Comparison of ENCODE assay signal across 27 cellular contexts in the genomic region with DNA sequence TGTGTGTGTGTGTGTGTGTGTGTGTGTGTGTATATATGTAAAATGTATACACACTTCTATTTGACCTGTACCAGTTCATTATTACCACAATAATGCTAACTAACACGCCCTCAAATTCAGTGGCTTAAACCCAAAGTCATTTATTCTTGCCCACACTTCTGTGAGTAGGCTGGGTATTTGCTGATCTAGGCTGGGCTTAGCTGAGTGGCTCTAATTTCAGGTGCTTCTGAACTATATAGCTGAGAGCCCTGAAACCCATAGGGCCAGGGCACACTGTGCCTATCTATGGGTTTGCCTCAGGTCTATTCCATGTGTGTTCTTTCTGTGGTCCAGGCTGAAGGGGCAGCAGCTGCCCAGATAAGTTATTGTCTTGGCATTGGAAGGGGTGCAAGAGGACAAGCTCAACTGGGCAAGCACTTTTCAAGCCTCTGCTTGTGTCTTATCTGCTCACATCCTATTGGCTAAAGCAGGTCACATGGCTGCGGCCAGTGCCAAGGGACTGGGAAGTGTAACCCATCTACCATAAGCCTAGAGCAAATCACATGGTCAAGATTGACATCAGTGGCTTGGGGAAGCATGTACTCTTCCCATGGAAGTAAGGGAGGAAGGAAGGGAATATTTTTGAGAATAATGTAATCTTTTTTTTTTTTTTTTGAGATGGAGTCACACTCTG.
DNase-seq lines count a peak whose midpoint lies in the region; ATAC-seq and TF ChIP-seq lines count a peak whose summit lies in the region.
"Had no signal": no experiment of that assay in that cellular context is flagged by ENCODE, and none has a peak within 500 bp of the region (broad histone marks: within the 10 kb centered on the region; RNA-seq: fewer than 3 reads in every experiment).

No MANE protein-coding gene starts in this region.

- no peak for TF ChIP-seq CTCF in IMR-90 (conservative IDR thresholded peaks at IDR 0.05; ENCODE audit: low read depth, low read length)

- H3K18ac ChIP-seq in IMR-90 (ENCODE audit: low read depth, low read length) (no peak overlapping the region), neuronal stem cell (ENCODE audit: low read length) (peak overlapping the region; percentile 65)

- H3K27ac Mint-ChIP-seq in activated CD4-positive, alpha-beta T cell treated with anti-CD3 and anti-CD28 coated beads for 36 hours, result peak overlapping the region; percentile 5
- peak overlapping the region; percentile 82 for H3K27ac Mint-ChIP-seq in T-helper 2 cell treated with Interferon-gamma antibody and Interleukin-4, amounts not matched to agents 5 μg/mL and 100 μg/mL, for 36 hours
- H3K27ac Mint-ChIP-seq: CD8-positive, alpha-beta T cell had no signal

- H3K4me1 ChIP-seq in IMR-90 (ENCODE audit: control insufficient read depth, insufficient read depth, low read length), result no peaks in the 10 kb centered on the region; the same call in 1 of the 2 replicates
- no peaks in the 10 kb centered on the region for H3K4me1 ChIP-seq in neuronal stem cell (ENCODE audit: control insufficient read depth in 2 of 2, insufficient read depth in 1 of 2, low read depth in 1 of 2, low read length in 2 of 2)
- H3K4me1 ChIP-seq: A549, SJSA1 had no signal

- no CpG with 5 or more reads among the region's 2 CpGs for WGBS in IMR-90 (ENCODE audit: extremely low coverage in 2 of 2, insufficient read length in 1 of 2), 2 experiments
- WGBS in neuronal stem cell (ENCODE audit: extremely low coverage in 2 of 2, insufficient read length in 2 of 2, insufficient replicate concordance in 1 of 2), 2 donors, result no CpG with 5 or more reads among the region's 2 CpGs

- H3K27me3 Mint-ChIP-seq in activated CD4-positive, alpha-beta T cell treated with anti-CD3 and anti-CD28 coated beads for 36 hours, result no peaks in the 10 kb centered on the region
- no peaks in the 10 kb centered on the region for H3K27me3 Mint-ChIP-seq in T-helper 2 cell treated with Interferon-gamma antibody and Interleukin-4, amounts not matched to agents 5 μg/mL and 100 μg/mL, for 36 hours (ENCODE audit: low read depth)

- no peaks in the 10 kb centered on the region for H3K27me3 ChIP-seq in IMR-90 (ENCODE audit: control insufficient read depth, insufficient read depth, low read length)
- no peaks in the 10 kb centered on the region for H3K27me3 ChIP-seq in neuronal stem cell (ENCODE audit: control insufficient read depth in 3 of 3, insufficient read depth in 3 of 3, low read depth in 1 of 3, low read length in 3 of 3)
- no peaks in the 10 kb centered on the region for H3K27me3 ChIP-seq in H7 (ENCODE audit: control insufficient read depth, insufficient read depth, low read length)
- H3K27me3 ChIP-seq: right atrium auricular region, SJSA1 had no signal

- H3K4me3 ChIP-seq in IMR-90 (ENCODE audit: insufficient read depth, low read depth, low read length) (no peak overlapping the region), neuronal stem cell (ENCODE audit: low read length in 2 of 2) (no peak overlapping the region), H7 (ENCODE audit: insufficient read depth, low read depth, low read length) (no peak overlapping the region)
- H3K4me3 ChIP-seq: A549, right atrium auricular region, SJSA1, thoracic aorta had no signal

- no peak for DNase-seq in activated CD4-positive, alpha-beta T cell treated with anti-CD3 and anti-CD28 coated beads for 36 hours
- DNase-seq in activated CD4-positive, alpha-beta T cell treated with anti-CD3 and anti-CD28 coated beads, Interleukin-2, amount 50 U/mL, for 48 hours, result no peak
- DNase-seq in IMR-90 (no peak), neuronal stem cell (ENCODE audit: low spot score) (no peak), H7 (no peak)
- DNase-seq in T-helper 2 cell treated with Interferon-gamma antibody and Interleukin-4, amounts not matched to agents 5 μg/mL and 100 μg/mL, for 36 hours (ENCODE audit: low spot score), result no peak
- DNase-seq in stimulated activated CD8-positive, alpha-beta memory T cell treated with anti-CD3 and anti-CD28 coated beads, Interleukin-4, amount 100 ng/mL, for 48 hours, result no peak
- DNase-seq: AML-193; CD8-positive, alpha-beta T cell; central memory CD4-positive, alpha-beta T cell; effector memory CD8-positive, alpha-beta T cell; H9; Kasumi-1; mesenchymal stem cell; MV-4-11; NCI-H1436; NCI-H2081 treated with DMSO at 0.1 percent for 48 hours; NCI-H226; stimulated activated naive CD8-positive, alpha-beta T cell treated with anti-CD3 and anti-CD28 coated beads, Interleukin-15, Interleukin-2, amounts not matched to agents 100 U/mL and 50 U/mL, for 24 hours had no signal

- CTCF ChIA-PET in activated CD4-positive, alpha-beta T cell treated with anti-CD3 and anti-CD28 coated beads for 36 hours (lab: Charles Lee), result interaction anchor here (1.0 to 2.3 kb wide), 5 partner anchors 11 to 338 kb away, joined by 5 to 8 read pairs (median 6); no protein-coding TSS in a partner anchor
- CTCF ChIA-PET in IMR-90 (lab: Yijun Ruan, JAX), result no interaction called here

- intact Hi-C loops in activated CD4-positive, alpha-beta T cell treated with anti-CD3 and anti-CD28 coated beads for 36 hours (cut with DNase I, micrococcal nuclease), result loop anchor here (2.0 kb wide), 3 partner anchors 31 to 129 kb away; no protein-coding TSS in a partner anchor
- intact Hi-C loops in IMR-90 (cut with micrococcal nuclease), result no loop called here

- H3K23ac ChIP-seq in IMR-90 (ENCODE audit: low read depth, low read length) (no peak overlapping the region), neuronal stem cell (ENCODE audit: low read depth, low read length, poor library complexity) (no peak overlapping the region)

- no peak overlapping the region; the same call in 1 of the 2 replicates for H2BK20ac ChIP-seq in IMR-90 (ENCODE audit: low read depth, low read length)

- H2AK9ac ChIP-seq in IMR-90 (replicated peaks; ENCODE audit: low read depth, low read length, poor library complexity), result no peak overlapping the region

- no peak overlapping the region for H3K56ac ChIP-seq in IMR-90 (ENCODE audit: extremely low read depth, insufficient read depth, low read length)

- no peaks in the 10 kb centered on the region for H4K20me1 ChIP-seq in IMR-90 (ENCODE audit: insufficient read depth, low read length)

- H4K91ac ChIP-seq in IMR-90 (ENCODE audit: insufficient read depth, low read depth, low read length), result no peak overlapping the region
- no peak overlapping the region for H4K91ac ChIP-seq in neuronal stem cell (ENCODE audit: low read depth, low read length, poor library complexity)

- no peak for TF ChIP-seq RAD21 in IMR-90 (IDR thresholded peaks at IDR 0.05; ENCODE audit: low read length)

- H3K9me1 ChIP-seq in IMR-90 (ENCODE audit: insufficient read depth, low read length), result peaks cover 17% of the 10 kb centered on the region

- no peak for TF ChIP-seq POLR2A in IMR-90 (IDR thresholded peaks at IDR 0.05; ENCODE audit: low read depth, low read length)

- no peak overlapping the region for H3K4me3 Mint-ChIP-seq in activated CD4-positive, alpha-beta T cell treated with anti-CD3 and anti-CD28 coated beads for 36 hours
- peak overlapping the region; percentile 45 for H3K4me3 Mint-ChIP-seq in T-helper 2 cell treated with Interferon-gamma antibody and Interleukin-4, amounts not matched to agents 5 μg/mL and 100 μg/mL, for 36 hours
- H3K4me3 Mint-ChIP-seq: CD8-positive, alpha-beta T cell; H9; neural crest cell had no signal

- H2BK15ac ChIP-seq in IMR-90 (ENCODE audit: low read depth, low read length) (no peak overlapping the region), neuronal stem cell (ENCODE audit: low read length) (no peak overlapping the region)

- no TSS peak for BruUV-seq in IMR-90 (replicated peaks; lab: Mats Ljungman, UMichigan)

- dilution Hi-C loops in IMR-90 (cut with HindIII; ENCODE audit: low sequenced_read_pairs, unreplicated experiment), result no loop called here

- in situ Hi-C loops in IMR-90 (cut with MboI; ENCODE audit: low sequenced_read_pairs), result no loop called here

- no peaks in the 10 kb centered on the region for H3K9me3 Mint-ChIP-seq in activated CD4-positive, alpha-beta T cell treated with anti-CD3 and anti-CD28 coated beads for 36 hours (ENCODE audit: low read depth)
- peaks cover 2% of the 10 kb centered on the region for H3K9me3 Mint-ChIP-seq in T-helper 2 cell treated with Interferon-gamma antibody and Interleukin-4, amounts not matched to agents 5 μg/mL and 100 μg/mL, for 36 hours
- H3K9me3 Mint-ChIP-seq: CD8-positive, alpha-beta T cell; effector memory CD8-positive, alpha-beta T cell; H9; neural crest cell had no signal

- H3K27ac ChIP-seq in IMR-90 (ENCODE audit: insufficient read depth, low read length) (no peak overlapping the region), neuronal stem cell (replicated peaks; ENCODE audit: low read length) (no peak overlapping the region)
- H3K27ac ChIP-seq: A549, RWPE1, SJSA1, thoracic aorta had no signal

- no peak overlapping the region for H3K4me2 ChIP-seq in IMR-90 (ENCODE audit: low read depth, low read length)
- H3K4me2 ChIP-seq in neuronal stem cell (ENCODE audit: insufficient read depth, low read length, poor library complexity, severe bottlenecking), result no peak overlapping the region
- H3K4me2 ChIP-seq: A549 had no signal

- H2BK5ac ChIP-seq in IMR-90 (ENCODE audit: low read depth, low read length, poor library complexity, severe bottlenecking) (no peak overlapping the region), neuronal stem cell (ENCODE audit: low read length) (no peak overlapping the region)

- H2AK5ac ChIP-seq in IMR-90 (ENCODE audit: low read depth, low read length) (peak overlapping the region; percentile 23; the same call in 1 of the 2 replicates), neuronal stem cell (ENCODE audit: low read depth, low read length) (no peak overlapping the region)

- POLR2A ChIA-PET in activated CD4-positive, alpha-beta T cell treated with anti-CD3 and anti-CD28 coated beads for 36 hours (lab: Charles Lee), result interaction anchor here (0.6 kb wide), 1 partner anchor 8 kb away, joined by 11 read pairs; no protein-coding TSS in a partner anchor
- POLR2A ChIA-PET in IMR-90 (lab: Charles Lee; ENCODE audit: unreplicated experiment), result no interaction called here

- no peak overlapping the region for H4K5ac ChIP-seq in IMR-90 (ENCODE audit: low read depth, low read length)

- H3K9me3 ChIP-seq in IMR-90 (ENCODE audit: control insufficient read depth, insufficient read depth, low read length), result no peaks in the 10 kb centered on the region
- H3K9me3 ChIP-seq in neuronal stem cell (replicated peaks in 1 of 2; ENCODE audit: control insufficient read depth in 2 of 2, insufficient read depth in 1 of 2, low read depth in 1 of 2, low read length in 2 of 2), result no peaks in the 10 kb centered on the region
- H3K9me3 ChIP-seq: A549, right atrium auricular region, SJSA1, thoracic aorta had no signal

- H3K9ac ChIP-seq in IMR-90 (ENCODE audit: low read depth, low read length) (no peak overlapping the region), neuronal stem cell (ENCODE audit: low read depth, low read length, poor library complexity) (no peak overlapping the region)

- H3K4ac ChIP-seq in IMR-90 (ENCODE audit: low read depth, low read length) (no peak overlapping the region), neuronal stem cell (ENCODE audit: low read length) (no peak overlapping the region)

- H3K36me3 Mint-ChIP-seq in activated CD4-positive, alpha-beta T cell treated with anti-CD3 and anti-CD28 coated beads for 36 hours (ENCODE audit: low read depth), result no peaks in the 10 kb centered on the region
- H3K36me3 Mint-ChIP-seq in T-helper 2 cell treated with Interferon-gamma antibody and Interleukin-4, amounts not matched to agents 5 μg/mL and 100 μg/mL, for 36 hours (ENCODE audit: low read depth), result peaks cover 4% of the 10 kb centered on the region
- H3K36me3 Mint-ChIP-seq: CD8-positive, alpha-beta T cell had no signal

- no peak for ATAC-seq in activated CD4-positive, alpha-beta T cell treated with anti-CD3 and anti-CD28 coated beads for 36 hours
- ATAC-seq in IMR-90 (ENCODE audit: low read depth) (no peak), GM21381 (IDR thresholded peaks at IDR 0.05; ENCODE audit: unreplicated experiment) (no peak)
- ATAC-seq: A549; activated CD4-positive, CD25-positive, alpha-beta regulatory T cell treated with anti-CD3 and anti-CD28 coated beads, Interleukin-2, amount 50 U/mL, for 24 hours; CD8-positive, alpha-beta T cell; effector memory CD8-positive, alpha-beta T cell; stimulated activated naive CD8-positive, alpha-beta T cell treated with anti-CD3 and anti-CD28 coated beads, Interleukin-15, Interleukin-2, amounts not matched to agents 100 U/mL and 50 U/mL, for 24 hours had no signal

- H3K14ac ChIP-seq in IMR-90 (replicated peaks; ENCODE audit: low read depth, low read length), result no peak overlapping the region
- no peak overlapping the region for H3K14ac ChIP-seq in neuronal stem cell (ENCODE audit: low read length)

- H2BK12ac ChIP-seq in neuronal stem cell (ENCODE audit: low read length), result no peak overlapping the region

- H2BK120ac ChIP-seq in IMR-90 (ENCODE audit: low read depth, low read length) (no peak overlapping the region), neuronal stem cell (ENCODE audit: low read depth, low read length) (no peak overlapping the region)

- peaks cover 34% of the 10 kb centered on the region for H3K4me1 Mint-ChIP-seq in activated CD4-positive, alpha-beta T cell treated with anti-CD3 and anti-CD28 coated beads for 36 hours
- peaks cover 53% of the 10 kb centered on the region for H3K4me1 Mint-ChIP-seq in T-helper 2 cell treated with Interferon-gamma antibody and Interleukin-4, amounts not matched to agents 5 μg/mL and 100 μg/mL, for 36 hours (ENCODE audit: low read depth)

- H3K36me3 ChIP-seq in IMR-90 (ENCODE audit: control insufficient read depth, insufficient read depth, low read length) (peaks cover 2% of the 10 kb centered on the region; the same call in 1 of the 2 replicates), neuronal stem cell (replicated peaks in 1 of 2; ENCODE audit: control insufficient read depth in 2 of 2, insufficient read depth in 2 of 2, low read length in 2 of 2) (peaks cover 0 to 2% of the 10 kb centered on the region in 2 donors), H7 (replicated peaks; ENCODE audit: control insufficient read depth, insufficient read depth, low read length) (no peaks in the 10 kb centered on the region)

- H3K79me1 ChIP-seq in IMR-90 (ENCODE audit: low read depth in 1 of 2, low read length in 2 of 2) (peaks cover 21 to 49% of the 10 kb centered on the region in 2 experiments), neuronal stem cell (ENCODE audit: low read depth, low read length) (no peaks in the 10 kb centered on the region)

- H2AFZ ChIP-seq in IMR-90 (replicated peaks; ENCODE audit: low read length, poor library complexity) (no peak overlapping the region), neuronal stem cell (ENCODE audit: low read length) (no peak overlapping the region)

- H4K8ac ChIP-seq in IMR-90 (ENCODE audit: low read depth in 2 of 2, low read length in 2 of 2) (no peak overlapping the region), neuronal stem cell (ENCODE audit: low read depth, low read length) (no peak overlapping the region)
